In genomic region chr9:136586391-136586790, GRCh38 we compare ENCODE assay signal across 12 cellular contexts. TPM values are rescaled to one million over a fixed set of nuclear protein-coding genes. Genes with fewer than 3 reads are reported as not detected.
DNase-seq lines count a peak whose midpoint lies in the region; ATAC-seq and TF ChIP-seq lines count a peak whose summit lies in the region.
"Had no signal": no experiment of that assay in that cellular context is flagged by ENCODE, and none has a peak within 500 bp of the region (broad histone marks: within the 10 kb centered on the region; RNA-seq: fewer than 3 reads in every experiment).

No MANE protein-coding gene starts in this region.

- peak overlapping the region; percentile 69 for H3K27ac Mint-ChIP-seq in type B pancreatic cell

- ATAC-seq in Right ventricle myocardium superior (ENCODE audit: poor library complexity), result no peak
- no peak for ATAC-seq in IMR-90 (ENCODE audit: low read depth)
- no peak for ATAC-seq in GM21825 (IDR thresholded peaks at IDR 0.05; ENCODE audit: unreplicated experiment)

- no peak overlapping the region for H2AK5ac ChIP-seq in IMR-90 (ENCODE audit: low read depth, low read length)

- H4K91ac ChIP-seq in IMR-90 (ENCODE audit: insufficient read depth, low read depth, low read length), result no peak overlapping the region

- in situ Hi-C loops in IMR-90 (cut with MboI; ENCODE audit: low sequenced_read_pairs), result no loop called here

- BruUV-seq in IMR-90 (replicated peaks; lab: Mats Ljungman, UMichigan), result no TSS peak

- no peaks in the 10 kb centered on the region for H3K9me3 Mint-ChIP-seq in type B pancreatic cell
- H3K9me3 Mint-ChIP-seq: CD4-positive, alpha-beta memory T cell had no signal

- H3K79me1 ChIP-seq in IMR-90 (ENCODE audit: low read depth in 1 of 2, low read length in 2 of 2), result no peaks in the 10 kb centered on the region

- H4K8ac ChIP-seq in IMR-90 (ENCODE audit: low read depth in 2 of 2, low read length in 2 of 2), result no peak overlapping the region

- no peak overlapping the region for H2BK5ac ChIP-seq in IMR-90 (ENCODE audit: low read depth, low read length, poor library complexity, severe bottlenecking)

- H3K36me3 ChIP-seq in left ventricle myocardium inferior (no peaks in the 10 kb centered on the region), IMR-90 (ENCODE audit: control insufficient read depth, insufficient read depth, low read length) (no peaks in the 10 kb centered on the region), iPS-20b (ENCODE audit: insufficient read depth, low read depth, low read length) (no peaks in the 10 kb centered on the region)

- CTCF ChIA-PET in IMR-90 (lab: Yijun Ruan, JAX), result no interaction called here

- H3K27ac ChIP-seq in left ventricle myocardium inferior (replicated peaks), result peak overlapping the region; percentile 86
- no peak overlapping the region for H3K27ac ChIP-seq in IMR-90 (ENCODE audit: insufficient read depth, low read length)
- H3K27ac ChIP-seq in iPS-20b (ENCODE audit: low read length), result no peak overlapping the region

- TF ChIP-seq RAD21 in IMR-90 (IDR thresholded peaks at IDR 0.05; ENCODE audit: low read length), result no peak

- H3K9ac ChIP-seq in IMR-90 (ENCODE audit: low read depth, low read length) (no peak overlapping the region), iPS-20b (ENCODE audit: low read depth, low read length) (peak overlapping the region; percentile 42; the same call in 1 of the 2 replicates)
- H3K9ac ChIP-seq: SK-N-SH had no signal

- H3K9me1 ChIP-seq in IMR-90 (ENCODE audit: insufficient read depth, low read length), result peaks cover 6% of the 10 kb centered on the region

- H3K36me3 Mint-ChIP-seq in type B pancreatic cell, result no peaks in the 10 kb centered on the region
- H3K36me3 Mint-ChIP-seq: CD4-positive, alpha-beta memory T cell had no signal

- H3K27me3 ChIP-seq in left ventricle myocardium inferior (ENCODE audit: low read depth) (no peaks in the 10 kb centered on the region), IMR-90 (ENCODE audit: control insufficient read depth, insufficient read depth, low read length) (peaks cover 3% of the 10 kb centered on the region; the same call in 1 of the 2 replicates), iPS-20b (ENCODE audit: insufficient read depth, low read length) (no peaks in the 10 kb centered on the region)

- no peak overlapping the region for H2BK15ac ChIP-seq in IMR-90 (ENCODE audit: low read depth, low read length)

- peak overlapping the region; percentile 70 for H2AK9ac ChIP-seq in IMR-90 (replicated peaks; ENCODE audit: low read depth, low read length, poor library complexity)

- H3K4me3 ChIP-seq in left ventricle myocardium inferior (no peak overlapping the region), IMR-90 (ENCODE audit: insufficient read depth, low read depth, low read length) (no peak overlapping the region), iPS-20b (ENCODE audit: low read length) (peak overlapping the region; percentile 57; the same call in 1 of the 2 replicates)

- peaks cover 20% of the 10 kb centered on the region for H3K4me1 Mint-ChIP-seq in type B pancreatic cell (ENCODE audit: unreplicated experiment)

- H3K56ac ChIP-seq in IMR-90 (ENCODE audit: extremely low read depth, insufficient read depth, low read length), result no peak overlapping the region

- H3K23ac ChIP-seq in IMR-90 (ENCODE audit: low read depth, low read length), result no peak overlapping the region

- DNase-seq in left ventricle myocardium inferior (no peak), Right ventricle myocardium superior (no peak), IMR-90 (no peak), type B pancreatic cell (ENCODE audit: extremely low spot score, unreplicated experiment) (no peak), C1 segment of cervical spinal cord (lab: John Stamatoyannopoulos, UW) (no peak)
- DNase-seq in activated effector memory CD4-positive, alpha-beta T cell treated with Interleukin-2 at 50 U/mL for 16 hours, result no peak
- DNase-seq: CD4-positive, alpha-beta memory T cell; NCI-H2227 treated with DMSO at 0.1 percent for 48 hours; NK-92 treated with Interleukin-12 subunit alpha and Interleukin-12 subunit beta, amount 100 ng/mL, for 24 hours had no signal

- H2AFZ ChIP-seq in IMR-90 (replicated peaks; ENCODE audit: low read length, poor library complexity), result peak overlapping the region; percentile 58

- no peaks in the 10 kb centered on the region for H3K27me3 Mint-ChIP-seq in type B pancreatic cell

- TF ChIP-seq CTCF in left ventricle myocardium inferior (IDR thresholded peaks at IDR 0.05; ENCODE audit: borderline replicate concordance) (no peak), IMR-90 (conservative IDR thresholded peaks at IDR 0.05; ENCODE audit: low read depth, low read length) (no peak), type B pancreatic cell (conservative IDR thresholded peaks at IDR 0.05) (no peak)

- peak overlapping the region; percentile 41 for H3K4me3 Mint-ChIP-seq in type B pancreatic cell
- H3K4me3 Mint-ChIP-seq: CD4-positive, alpha-beta memory T cell had no signal

- H2BK20ac ChIP-seq in IMR-90 (ENCODE audit: low read depth, low read length), result no peak overlapping the region

- no peak overlapping the region for H3K18ac ChIP-seq in IMR-90 (ENCODE audit: low read depth, low read length)

- 89% methylated on average over 11 of the region's 15 CpGs; no CpG with 5 or more reads in 1 of the 2 experiments for WGBS in IMR-90 (ENCODE audit: extremely low coverage in 2 of 2, insufficient read length in 1 of 2), 2 experiments

- H3K9me3 ChIP-seq in left ventricle myocardium inferior (replicated peaks) (no peaks in the 10 kb centered on the region), IMR-90 (ENCODE audit: control insufficient read depth, insufficient read depth, low read length) (no peaks in the 10 kb centered on the region), iPS-20b (ENCODE audit: insufficient read depth, low read depth, low read length) (no peaks in the 10 kb centered on the region)
- H3K9me3 ChIP-seq: SK-N-SH had no signal

- intact Hi-C loops in left ventricle myocardium inferior (cut with micrococcal nuclease) (no loop called here), Right ventricle myocardium superior (cut with DNase I) (no loop called here), IMR-90 (cut with micrococcal nuclease) (no loop called here)

- dilution Hi-C loops in IMR-90 (cut with HindIII; ENCODE audit: low sequenced_read_pairs, unreplicated experiment), result no loop called here

- H3K4ac ChIP-seq in IMR-90 (ENCODE audit: low read depth, low read length), result no peak overlapping the region; the same call in 1 of the 2 replicates

- no peak overlapping the region for H4K5ac ChIP-seq in IMR-90 (ENCODE audit: low read depth, low read length)

- H3K4me2 ChIP-seq in IMR-90 (ENCODE audit: low read depth, low read length), result no peak overlapping the region
- H3K4me2 ChIP-seq: SK-N-SH had no signal

- no peaks in the 10 kb centered on the region; the same call in none of the 2 replicates for H4K20me1 ChIP-seq in IMR-90 (ENCODE audit: insufficient read depth, low read length)

- POLR2A ChIA-PET in IMR-90 (lab: Charles Lee; ENCODE audit: unreplicated experiment), result no interaction called here

- H3K14ac ChIP-seq in IMR-90 (replicated peaks; ENCODE audit: low read depth, low read length), result no peak overlapping the region

- H3K4me1 ChIP-seq in left ventricle myocardium inferior (peaks cover 83% of the 10 kb centered on the region), IMR-90 (ENCODE audit: control insufficient read depth, insufficient read depth, low read length) (peaks cover 6% of the 10 kb centered on the region; the same call in 1 of the 2 replicates), iPS-20b (ENCODE audit: insufficient read depth, low read length) (peaks cover 15% of the 10 kb centered on the region)

- H2BK120ac ChIP-seq in IMR-90 (ENCODE audit: low read depth, low read length), result no peak overlapping the region; the same call in 1 of the 2 replicates

- no peak for TF ChIP-seq POLR2A in IMR-90 (IDR thresholded peaks at IDR 0.05; ENCODE audit: low read depth, low read length)

TF ChIP-seq in IMR-90, 13 proteins besides CTCF, POLR2A, EP300 and RAD21:
- TF ChIP-seq NFE2L2 (IDR thresholded peaks at IDR 0.05; ENCODE audit: low read depth, low read length), result no peak
- TF ChIP-seq RFX5 (IDR thresholded peaks at IDR 0.05; ENCODE audit: low read depth, low read length), result no peak
- TF ChIP-seq FOS (IDR thresholded peaks at IDR 0.05; ENCODE audit: low read depth, low read length), result no peak
- TF ChIP-seq SMC3 (IDR thresholded peaks at IDR 0.05; ENCODE audit: low read depth, low read length), result no peak
- no peak for TF ChIP-seq CEBPB (IDR thresholded peaks at IDR 0.05; ENCODE audit: low read depth, low read length)
- no peak for TF ChIP-seq MXI1 (IDR thresholded peaks at IDR 0.05; ENCODE audit: borderline replicate concordance, low read depth, low read length)
- TF ChIP-seq ELK1 (IDR thresholded peaks at IDR 0.05; ENCODE audit: borderline replicate concordance, low read depth, low read length), result no peak
- no peak for TF ChIP-seq BHLHE40 (IDR thresholded peaks at IDR 0.05; ENCODE audit: low read depth, low read length)
- TF ChIP-seq MAZ (IDR thresholded peaks at IDR 0.05; ENCODE audit: borderline replicate concordance, low read depth, low read length), result no peak
- no peak for TF ChIP-seq CHD1 (IDR thresholded peaks at IDR 0.05; ENCODE audit: low read depth, low read length)
- TF ChIP-seq MAFK (IDR thresholded peaks at IDR 0.05; ENCODE audit: low read depth, low read length), result no peak

RNA-seq across cellular contexts. Expression of gene NOTCH1, which starts 40.5 kb away (rescaled TPM):
- total RNA-seq in left ventricle myocardium inferior (17.6 TPM), Right ventricle myocardium superior (16.8 TPM), IMR-90 (2012; rRNA removed) (1.8 and 2.5 TPM in 2 replicates), type B pancreatic cell (ENCODE audit: low replicate concordance) (36.5 and 53.1 TPM in 2 replicates)
- polyA plus RNA-seq in IMR-90 (2012; rRNA removed), result 6.0 and 6.9 TPM in 2 replicates
- 4.0 and 8.0 TPM in 2 replicates for polyA plus RNA-seq in IMR-90 (2012; cell fraction: cytosol; rRNA removed)
- 19.2 and 42.7 TPM in 2 replicates for polyA plus RNA-seq in IMR-90 (2012; cell fraction: nucleus; rRNA removed; ENCODE audit: low replicate concordance)
